ENCODE assay signal across 1 cellular context in the genomic region with DNA sequence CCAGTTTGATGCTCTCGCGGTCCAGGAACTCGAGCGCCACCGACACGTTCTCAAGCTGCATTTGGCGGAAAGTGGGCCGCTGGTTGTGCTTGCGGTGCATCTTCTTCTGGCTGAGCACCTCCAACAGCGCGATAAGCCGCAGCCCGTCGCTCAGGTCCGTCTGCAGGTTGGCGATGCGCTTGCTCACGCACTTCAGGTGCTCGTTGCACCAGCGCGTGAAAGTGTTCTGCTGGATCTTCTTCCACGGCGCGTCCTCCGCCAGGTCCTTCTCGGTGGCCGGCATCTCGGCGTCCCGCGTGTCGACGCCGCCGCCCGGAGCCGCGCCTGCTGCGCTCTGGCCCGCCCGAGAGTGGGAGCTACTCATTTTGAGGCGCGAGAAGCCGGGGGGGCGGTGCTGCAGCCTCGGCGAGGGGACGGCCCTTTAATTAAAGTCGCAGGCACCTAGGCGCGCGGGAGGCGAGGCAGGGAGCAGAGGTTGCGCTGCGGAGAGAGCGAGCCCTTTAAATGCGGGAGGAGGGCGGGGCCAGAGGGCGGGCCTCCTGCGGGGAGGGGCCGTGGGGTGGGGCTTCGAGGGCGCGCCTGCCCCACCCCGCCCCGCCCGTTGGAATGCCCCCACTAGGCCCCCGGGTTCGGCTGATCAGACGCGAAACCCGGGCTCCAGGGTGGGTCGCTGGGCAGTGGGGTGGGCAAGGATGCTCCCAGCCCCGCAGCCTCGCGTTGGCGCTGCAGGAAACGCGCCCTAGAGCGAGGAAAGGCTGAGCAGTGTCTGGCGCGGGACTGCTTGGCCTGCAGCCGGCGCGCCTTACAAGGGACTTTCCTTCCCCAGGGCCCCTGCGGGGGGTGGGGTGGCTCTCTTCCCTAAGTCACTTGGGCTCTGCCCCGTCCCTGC.
TF ChIP-seq lines count a peak whose summit lies in the region.

No MANE protein-coding gene starts in this region.

TF ChIP-seq in HepG2, 621 proteins besides CTCF, POLR2A, EP300 and RAD21 (continued from another document and continues in another):
- TF ChIP-seq TAF1 (CRISPR knock-in tag; IDR thresholded peaks at IDR 0.05): peak; percentile 91
- TF ChIP-seq, protein P1, sequence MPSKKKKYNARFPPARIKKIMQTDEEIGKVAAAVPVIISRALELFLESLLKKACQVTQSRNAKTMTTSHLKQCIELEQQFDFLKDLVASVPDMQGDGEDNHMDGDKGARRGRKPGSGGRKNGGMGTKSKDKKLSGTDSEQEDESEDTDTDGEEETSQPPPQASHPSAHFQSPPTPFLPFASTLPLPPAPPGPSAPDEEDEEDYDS (CRISPR knock-in tag; IDR thresholded peaks at IDR 0.05): peak; percentile 96
- no peak for TF ChIP-seq ZNF230 (CRISPR knock-in tag; IDR thresholded peaks at IDR 0.05)
- 0 out of 2 replicates have a peak, but pooled peaks have one; percentile 46 for TF ChIP-seq TGIF2 (CRISPR knock-in tag; IDR thresholded peaks at IDR 0.05)
- TF ChIP-seq ZNF746 (CRISPR knock-in tag; IDR thresholded peaks at IDR 0.05): 0 out of 2 replicates have a peak, but pooled peaks have one; percentile 75
- peak; percentile 89 for TF ChIP-seq RBFOX2 (IDR thresholded peaks at IDR 0.05; ENCODE audit: low read depth, low read length)
- TF ChIP-seq MXD3 (CRISPR knock-in tag; IDR thresholded peaks at IDR 0.05): peak; percentile 50; the same call in 1 of the 2 replicates
- TF ChIP-seq ZFP36L1 (CRISPR knock-in tag; IDR thresholded peaks at IDR 0.05): peak; percentile 62; the same call in 1 of the 2 replicates
- peak; percentile 56 for TF ChIP-seq CBX1 (IDR thresholded peaks at IDR 0.05; ENCODE audit: low read depth)
- peak; percentile 66; the same call in 1 of the 2 replicates for TF ChIP-seq MXD1 (CRISPR knock-in tag; IDR thresholded peaks at IDR 0.05)
- no peak for TF ChIP-seq RERE (CRISPR knock-in tag; IDR thresholded peaks at IDR 0.05; ENCODE audit: low read depth)
- TF ChIP-seq MIXL1 (CRISPR knock-in tag; IDR thresholded peaks at IDR 0.05): peak; percentile 59
- TF ChIP-seq ZSCAN31 (CRISPR knock-in tag; IDR thresholded peaks at IDR 0.05; ENCODE audit: low read depth): peak; percentile 45; the same call in 1 of the 2 replicates
- TF ChIP-seq TCF12 (IDR thresholded peaks at IDR 0.05): no peak
- no peak for TF ChIP-seq TCF12 (CRISPR knock-in tag; IDR thresholded peaks at IDR 0.05)
- no peak for TF ChIP-seq MAFG (CRISPR knock-in tag; IDR thresholded peaks at IDR 0.05)
- TF ChIP-seq, protein P2, sequence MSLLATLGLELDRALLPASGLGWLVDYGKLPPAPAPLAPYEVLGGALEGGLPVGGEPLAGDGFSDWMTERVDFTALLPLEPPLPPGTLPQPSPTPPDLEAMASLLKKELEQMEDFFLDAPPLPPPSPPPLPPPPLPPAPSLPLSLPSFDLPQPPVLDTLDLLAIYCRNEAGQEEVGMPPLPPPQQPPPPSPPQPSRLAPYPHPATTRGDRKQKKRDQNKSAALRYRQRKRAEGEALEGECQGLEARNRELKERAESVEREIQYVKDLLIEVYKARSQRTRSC (CRISPR knock-in tag; IDR thresholded peaks at IDR 0.05; ENCODE audit: low read depth): no peak
- no peak; the same call in 1 of the 2 replicates for TF ChIP-seq THAP7 (CRISPR knock-in tag; IDR thresholded peaks at IDR 0.05)
- 0 out of 2 replicates have a peak, but pooled peaks have one; percentile 41 for TF ChIP-seq ZNF782 (CRISPR knock-in tag; IDR thresholded peaks at IDR 0.05; ENCODE audit: borderline replicate concordance)
- TF ChIP-seq BORCS8-MEF2B (CRISPR knock-in tag; IDR thresholded peaks at IDR 0.05): peak; percentile 57; the same call in 1 of the 2 replicates
- TF ChIP-seq ZNF430 (CRISPR knock-in tag; IDR thresholded peaks at IDR 0.05): 0 out of 2 replicates have a peak, but pooled peaks have one; percentile 64
- TF ChIP-seq CREM (IDR thresholded peaks at IDR 0.05): no peak
- no peak for TF ChIP-seq CREM (CRISPR knock-in tag; IDR thresholded peaks at IDR 0.05)
- TF ChIP-seq ATF7-NPFF (CRISPR knock-in tag; IDR thresholded peaks at IDR 0.05; ENCODE audit: low read depth): 0 out of 2 replicates have a peak, but pooled peaks have one; percentile 31
- TF ChIP-seq, protein P3, sequence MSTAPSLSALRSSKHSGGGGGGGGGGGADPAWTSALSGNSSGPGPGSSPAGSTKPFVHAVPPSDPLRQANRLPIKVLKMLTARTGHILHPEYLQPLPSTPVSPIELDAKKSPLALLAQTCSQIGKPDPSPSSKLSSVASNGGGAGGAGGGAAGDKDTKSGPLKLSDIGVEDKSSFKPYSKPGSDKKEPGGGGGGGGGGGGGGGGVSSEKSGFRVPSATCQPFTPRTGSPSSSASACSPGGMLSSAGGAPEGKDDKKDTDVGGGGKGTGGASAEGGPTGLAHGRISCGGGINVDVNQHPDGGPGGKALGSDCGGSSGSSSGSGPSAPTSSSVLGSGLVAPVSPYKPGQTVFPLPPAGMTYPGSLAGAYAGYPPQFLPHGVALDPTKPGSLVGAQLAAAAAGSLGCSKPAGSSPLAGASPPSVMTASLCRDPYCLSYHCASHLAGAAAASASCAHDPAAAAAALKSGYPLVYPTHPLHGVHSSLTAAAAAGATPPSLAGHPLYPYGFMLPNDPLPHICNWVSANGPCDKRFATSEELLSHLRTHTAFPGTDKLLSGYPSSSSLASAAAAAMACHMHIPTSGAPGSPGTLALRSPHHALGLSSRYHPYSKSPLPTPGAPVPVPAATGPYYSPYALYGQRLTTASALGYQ (CRISPR knock-in tag; IDR thresholded peaks at IDR 0.05): no peak
- 0 out of 2 replicates have a peak, but pooled peaks have one; percentile 31 for TF ChIP-seq KLF9 (CRISPR knock-in tag; IDR thresholded peaks at IDR 0.05; ENCODE audit: low read depth)
- TF ChIP-seq, protein P4, sequence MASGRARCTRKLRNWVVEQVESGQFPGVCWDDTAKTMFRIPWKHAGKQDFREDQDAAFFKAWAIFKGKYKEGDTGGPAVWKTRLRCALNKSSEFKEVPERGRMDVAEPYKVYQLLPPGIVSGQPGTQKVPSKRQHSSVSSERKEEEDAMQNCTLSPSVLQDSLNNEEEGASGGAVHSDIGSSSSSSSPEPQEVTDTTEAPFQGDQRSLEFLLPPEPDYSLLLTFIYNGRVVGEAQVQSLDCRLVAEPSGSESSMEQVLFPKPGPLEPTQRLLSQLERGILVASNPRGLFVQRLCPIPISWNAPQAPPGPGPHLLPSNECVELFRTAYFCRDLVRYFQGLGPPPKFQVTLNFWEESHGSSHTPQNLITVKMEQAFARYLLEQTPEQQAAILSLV (CRISPR knock-in tag; IDR thresholded peaks at IDR 0.05; ENCODE audit: borderline replicate concordance): peak; percentile 63; the same call in 1 of the 2 replicates
- peak; percentile 77; the same call in 1 of the 2 replicates for TF ChIP-seq ERF (CRISPR knock-in tag; IDR thresholded peaks at IDR 0.05)
- no peak for TF ChIP-seq ZEB1 (IDR thresholded peaks at IDR 0.05; ENCODE audit: insufficient replicate concordance, low read depth)
- TF ChIP-seq ZNF891 (CRISPR knock-in tag; IDR thresholded peaks at IDR 0.05): 0 out of 2 replicates have a peak, but pooled peaks have one; percentile 16
- TF ChIP-seq KLF16 (CRISPR knock-in tag; IDR thresholded peaks at IDR 0.05): peak in 1 of 2 experiments; percentile 58; a peak in 1 of 4 replicates
- no peak for TF ChIP-seq TOPORS (CRISPR knock-in tag; IDR thresholded peaks at IDR 0.05)
- TF ChIP-seq POLR2G (IDR thresholded peaks at IDR 0.05; ENCODE audit: low read depth, low read length): peak; percentile 98
- no peak for TF ChIP-seq NONO (IDR thresholded peaks at IDR 0.05)
- peak; percentile 71 for TF ChIP-seq NONO (CRISPR knock-in tag; conservative IDR thresholded peaks at IDR 0.05)
- TF ChIP-seq KDM5B (CRISPR knock-in tag; IDR thresholded peaks at IDR 0.05; ENCODE audit: borderline replicate concordance): peak; percentile 33; the same call in 1 of the 2 replicates
- TF ChIP-seq ZSCAN9 (CRISPR knock-in tag; IDR thresholded peaks at IDR 0.05; ENCODE audit: borderline replicate concordance): 0 out of 2 replicates have a peak, but pooled peaks have one; percentile 58
- peak; percentile 51; the same call in 1 of the 2 replicates for TF ChIP-seq TBX2 (CRISPR knock-in tag; IDR thresholded peaks at IDR 0.05; ENCODE audit: borderline replicate concordance)
- peak; percentile 21; the same call in 1 of the 2 replicates for TF ChIP-seq NRL (CRISPR knock-in tag; IDR thresholded peaks at IDR 0.05; ENCODE audit: borderline replicate concordance)
- TF ChIP-seq HDAC1 (CRISPR knock-in tag; IDR thresholded peaks at IDR 0.05): peak; percentile 67; the same call in 1 of the 2 replicates
- TF ChIP-seq WIZ (CRISPR knock-in tag; IDR thresholded peaks at IDR 0.05): 0 out of 2 replicates have a peak, but pooled peaks have one; percentile 51
- 0 out of 2 replicates have a peak, but pooled peaks have one; percentile 63 for TF ChIP-seq IRF2 (CRISPR knock-in tag; IDR thresholded peaks at IDR 0.05)
- 0 out of 2 replicates have a peak, but pooled peaks have one; percentile 30 for TF ChIP-seq GLI4 (CRISPR knock-in tag; IDR thresholded peaks at IDR 0.05; ENCODE audit: borderline replicate concordance)
- TF ChIP-seq SRY (CRISPR knock-in tag; IDR thresholded peaks at IDR 0.05): 0 out of 2 replicates have a peak, but pooled peaks have one; percentile 54
- peak; percentile 36; the same call in 1 of the 2 replicates for TF ChIP-seq BCL6 (CRISPR knock-in tag; IDR thresholded peaks at IDR 0.05)
- TF ChIP-seq FOXC1 (CRISPR knock-in tag; IDR thresholded peaks at IDR 0.05; ENCODE audit: borderline replicate concordance): peak; percentile 52; the same call in 1 of the 2 replicates
- peak; percentile 29; the same call in 1 of the 2 replicates for TF ChIP-seq KAT8 (CRISPR knock-in tag; IDR thresholded peaks at IDR 0.05)
- TF ChIP-seq HIVEP1 (CRISPR knock-in tag; IDR thresholded peaks at IDR 0.05): 0 out of 2 replicates have a peak, but pooled peaks have one; percentile 22
- TF ChIP-seq CENPT (CRISPR knock-in tag; IDR thresholded peaks at IDR 0.05; ENCODE audit: low read depth): no peak
- peak; percentile 46; the same call in 1 of the 2 replicates for TF ChIP-seq ZBTB7B (CRISPR knock-in tag; IDR thresholded peaks at IDR 0.05)
- TF ChIP-seq MTERF4 (CRISPR knock-in tag; IDR thresholded peaks at IDR 0.05): 0 out of 2 replicates have a peak, but pooled peaks have one; percentile 66
- TF ChIP-seq AGO2 (optimal IDR thresholded peaks at IDR 0.05; ENCODE audit: low read depth, low read length): peak; percentile 48
